In the genomic region with DNA sequence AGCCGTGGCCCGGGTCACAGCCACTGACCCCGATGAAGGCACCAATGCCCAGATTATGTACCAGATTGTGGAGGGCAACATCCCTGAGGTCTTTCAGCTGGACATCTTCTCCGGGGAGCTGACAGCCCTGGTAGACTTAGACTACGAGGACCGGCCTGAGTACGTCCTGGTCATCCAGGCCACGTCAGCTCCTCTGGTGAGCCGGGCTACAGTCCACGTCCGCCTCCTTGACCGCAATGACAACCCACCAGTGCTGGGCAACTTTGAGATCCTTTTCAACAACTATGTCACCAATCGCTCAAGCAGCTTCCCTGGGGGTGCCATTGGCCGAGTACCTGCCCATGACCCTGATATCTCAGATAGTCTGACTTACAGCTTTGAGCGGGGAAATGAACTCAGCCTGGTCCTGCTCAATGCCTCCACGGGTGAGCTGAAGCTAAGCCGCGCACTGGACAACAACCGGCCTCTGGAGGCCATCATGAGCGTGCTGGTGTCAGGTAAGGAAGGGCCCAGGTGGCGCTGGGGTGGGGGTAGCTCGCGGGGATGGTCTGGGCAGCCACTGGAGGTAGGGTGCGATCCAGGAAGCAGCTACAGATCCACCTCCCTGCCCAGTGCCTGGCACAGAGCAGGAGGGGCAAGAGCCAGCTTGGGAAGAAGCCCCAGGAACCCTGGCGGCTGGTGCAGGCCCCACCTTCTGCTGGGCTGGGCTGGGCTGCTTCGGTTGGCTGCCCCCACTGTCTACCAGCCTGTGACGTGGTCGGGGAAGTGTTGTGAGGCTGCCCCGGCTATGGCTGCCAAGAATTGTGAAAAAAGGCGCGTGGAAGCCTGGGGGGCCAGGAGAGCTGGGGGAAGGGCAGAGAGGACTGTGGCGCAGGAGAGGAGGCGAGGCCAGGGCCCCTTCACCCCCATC, we compare ENCODE assay signal across 8 cellular contexts. TPM values are rescaled to one million over a fixed set of nuclear protein-coding genes. Genes with fewer than 3 reads are reported as not detected.
DNase-seq lines count a peak whose midpoint lies in the region; ATAC-seq and TF ChIP-seq lines count a peak whose summit lies in the region.

No MANE protein-coding gene starts in this region.

- no peaks in the 10 kb centered on the region for H4K20me1 ChIP-seq in DOHH2 (ENCODE audit: control insufficient read depth, insufficient read depth, low read depth, low read length)
- no peaks in the 10 kb centered on the region for H4K20me1 ChIP-seq in SU-DHL-6 (ENCODE audit: low read depth, low read length)

- H3K36me3 Mint-ChIP-seq in effector memory CD8-positive, alpha-beta T cell (ENCODE audit: insufficient read depth), result peaks cover 3% of the 10 kb centered on the region

- H3K27me3 ChIP-seq in DOHH2 (ENCODE audit: control insufficient read depth, low read length) (peaks cover 13% of the 10 kb centered on the region), SU-DHL-6 (ENCODE audit: low read length) (no peaks in the 10 kb centered on the region), left ventricle myocardium inferior (ENCODE audit: low read depth) (peaks cover 22% of the 10 kb centered on the region)

- H3K4me1 Mint-ChIP-seq in effector memory CD8-positive, alpha-beta T cell (ENCODE audit: low read depth in 2 of 2), result peaks cover 26 to 37% of the 10 kb centered on the region in 2 donors

- H3K9ac ChIP-seq in SU-DHL-6 (ENCODE audit: low read length), result peak overlapping the region; percentile 42; the same call in 1 of the 2 replicates

- peak overlapping the region; percentile 23 for H2AFZ ChIP-seq in SU-DHL-6 (ENCODE audit: low read depth, low read length, severe bottlenecking)

- DNase-seq in left ventricle myocardium inferior (no peak), retina (peak; percentile 80), DMS153 (lab: John Stamatoyannopoulos, UW) (no peak)
- no peak for DNase-seq in effector memory CD8-positive, alpha-beta T cell

- H3K9me2 ChIP-seq in DOHH2 (replicated peaks; ENCODE audit: control insufficient read depth, low read length) (no peaks in the 10 kb centered on the region), SU-DHL-6 (replicated peaks; ENCODE audit: insufficient read depth, low read length) (no peaks in the 10 kb centered on the region)

- no peaks in the 10 kb centered on the region for H3K36me3 ChIP-seq in DOHH2 (ENCODE audit: control insufficient read depth, low read length)
- H3K36me3 ChIP-seq in SU-DHL-6 (ENCODE audit: low read length), result no peaks in the 10 kb centered on the region
- no peaks in the 10 kb centered on the region for H3K36me3 ChIP-seq in left ventricle myocardium inferior

- H3K27me3 Mint-ChIP-seq in effector memory CD8-positive, alpha-beta T cell, result peaks cover 0 to under 1% of the 10 kb centered on the region in 2 donors

- H3K4me1 ChIP-seq in DOHH2 (ENCODE audit: control insufficient read depth, low read length), result peaks cover 28% of the 10 kb centered on the region
- peaks cover 38% of the 10 kb centered on the region for H3K4me1 ChIP-seq in left ventricle myocardium inferior

- H3K4me3 ChIP-seq in DOHH2 (ENCODE audit: low read length), result peak overlapping the region; percentile 55
- H3K4me3 ChIP-seq in SU-DHL-6 (ENCODE audit: insufficient read depth, low read length, poor library complexity, severe bottlenecking), result no peak overlapping the region
- H3K4me3 ChIP-seq in left ventricle myocardium inferior, result peak overlapping the region; percentile 9

- peak overlapping the region in 1 of 2 donors; percentile 46 for H3K4me3 Mint-ChIP-seq in effector memory CD8-positive, alpha-beta T cell

- H3K4me2 ChIP-seq in DOHH2 (ENCODE audit: low read length), result peak overlapping the region; percentile 62
- H3K4me2 ChIP-seq in SU-DHL-6 (ENCODE audit: low read depth, low read length, poor library complexity, severe bottlenecking), result peak overlapping the region; percentile 38

- H3K27ac ChIP-seq in DOHH2 (ENCODE audit: low read depth, low read length) (no peak overlapping the region), SU-DHL-6 (ENCODE audit: low read depth, low read length) (no peak overlapping the region), left ventricle myocardium inferior (replicated peaks) (peak overlapping the region; percentile 79)

- H3K9me3 ChIP-seq in DOHH2 (ENCODE audit: control insufficient read depth, insufficient read depth, low read length) (no peaks in the 10 kb centered on the region), SU-DHL-6 (ENCODE audit: insufficient read depth, low read length) (no peaks in the 10 kb centered on the region), left ventricle myocardium inferior (replicated peaks) (no peaks in the 10 kb centered on the region)

- no peak for ATAC-seq in effector memory CD8-positive, alpha-beta T cell (replicated peaks)
- ATAC-seq in HG03196 (IDR thresholded peaks at IDR 0.05; ENCODE audit: unreplicated experiment) (no peak), GM21786 (IDR thresholded peaks at IDR 0.05; ENCODE audit: unreplicated experiment) (no peak)

- H3F3A ChIP-seq in DOHH2 (ENCODE audit: control insufficient read depth, insufficient read depth) (no peaks in the 10 kb centered on the region), SU-DHL-6 (ENCODE audit: insufficient read depth) (no peaks in the 10 kb centered on the region)

- no peaks in the 10 kb centered on the region for H3K79me2 ChIP-seq in DOHH2 (ENCODE audit: control insufficient read depth, low read length)
- H3K79me2 ChIP-seq in SU-DHL-6 (ENCODE audit: insufficient read depth, low read length), result no peaks in the 10 kb centered on the region

- intact Hi-C loops in left ventricle myocardium inferior (cut with micrococcal nuclease), result no loop called here

- H3K27ac Mint-ChIP-seq in effector memory CD8-positive, alpha-beta T cell, result no peak overlapping the region

- TF ChIP-seq CTCF in DOHH2 (IDR thresholded peaks at IDR 0.05; ENCODE audit: low read depth, low read length, poor library complexity, severe bottlenecking), result no peak
- no peak for TF ChIP-seq CTCF in SU-DHL-6 (IDR thresholded peaks at IDR 0.05; ENCODE audit: insufficient read depth, low read length, poor library complexity, severe bottlenecking)
- TF ChIP-seq CTCF in left ventricle myocardium inferior (IDR thresholded peaks at IDR 0.05; ENCODE audit: borderline replicate concordance), result no peak

- no peaks in the 10 kb centered on the region for H3K9me3 Mint-ChIP-seq in effector memory CD8-positive, alpha-beta T cell

RNA-seq across cellular contexts. Expression of a gene that starts 3.8 kb away (rescaled TPM):
- 4.2 TPM for total RNA-seq in left ventricle myocardium inferior

RNA-seq across cellular contexts. Expression of a gene that starts 29.8 kb away (rescaled TPM):
- total RNA-seq in left ventricle myocardium inferior, result 0.80 TPM

RNA-seq across cellular contexts. Expression of a gene that starts 39.4 kb away (rescaled TPM):
- total RNA-seq in left ventricle myocardium inferior, result 92.0 TPM

RNA-seq across cellular contexts. Expression of a gene that starts 53.7 kb away (rescaled TPM):
- 0.22 TPM for total RNA-seq in left ventricle myocardium inferior
